Comparison of ENCODE assay signal across 36 cellular contexts in genomic region chr3:21142031-21142430, GRCh38.
"Had no signal": no experiment of that assay in that cellular context is flagged by ENCODE, and none has a peak within 500 bp of the region (broad histone marks: within the 10 kb centered on the region; RNA-seq: fewer than 3 reads in every experiment).

No MANE protein-coding gene starts in this region.

- DNase-seq: Karpas-422, Kasumi-1, KG1, MG63, MM.1S, MV-4-11, NCI-H1048, NCI-H1092, NCI-H1092 treated with DMSO at 0.1 percent for 48 hours, NCI-H1105, NCI-H1105 treated with DMSO at 0.1 percent for 48 hours, NCI-H1417, NCI-H1417 treated with DMSO at 0.1 percent for 48 hours, NCI-H1436, NCI-H1436 treated with DMSO at 0.1 percent for 48 hours, NCI-H146, NCI-H1694, NCI-H1694 treated with DMSO at 0.1 percent for 48 hours, NCI-H187, NCI-H187 treated with DMSO at 0.1 percent for 48 hours, NCI-H1930, NCI-H2029, NCI-H2029 treated with DMSO at 0.1 percent for 48 hours, NCI-H2081, NCI-H2081 treated with DMSO at 0.1 percent for 48 hours, NCI-H2107, NCI-H2171, NCI-H2171 treated with DMSO at 0.1 percent for 48 hours, NCI-H2227 treated with DMSO at 0.1 percent for 48 hours, NCI-H226, NCI-H345, NCI-H446, NCI-H446 treated with DMSO at 0.1 percent for 48 hours, NCI-H510A, NCI-H510A treated with DMSO at 0.1 percent for 48 hours had no signal

- H3K27me3 ChIP-seq: MG63 had no signal

- H3K9me3 ChIP-seq: MG63 had no signal

- H3K9ac ChIP-seq: KMS-11 had no signal

- H3K36me3 ChIP-seq: MG63 had no signal

- H3K4me3 ChIP-seq: MG63 had no signal

- H3K4me2 ChIP-seq: KMS-11 had no signal

- H3K27ac ChIP-seq: KMS-11 had no signal
